5 cellular contexts compared by ENCODE assay signal in the genomic region with DNA sequence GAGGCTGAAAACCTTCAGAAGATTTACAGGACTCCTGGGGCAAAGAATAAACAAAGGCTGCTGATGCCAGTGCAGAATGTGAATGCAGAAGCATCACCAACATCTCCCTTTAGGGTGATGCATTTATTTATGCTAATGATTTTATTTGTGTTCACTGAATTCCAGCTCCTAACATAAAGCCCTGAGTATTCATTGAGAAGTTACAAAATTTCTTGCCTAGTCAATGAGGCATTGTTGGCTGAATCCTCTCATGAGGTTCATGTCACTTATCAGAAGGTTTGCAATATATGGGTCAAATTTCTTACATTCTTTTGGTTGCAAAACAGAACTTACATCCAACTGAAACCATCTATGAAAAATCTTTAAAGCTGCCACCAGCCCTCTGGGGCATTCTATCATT.
"Had no signal": no experiment of that assay in that cellular context is flagged by ENCODE, and none has a peak within 500 bp of the region (broad histone marks: within the 10 kb centered on the region; RNA-seq: fewer than 3 reads in every experiment).

No MANE protein-coding gene starts in this region.

- H3K36me3 Mint-ChIP-seq: IgD-negative memory B cell had no signal

- H3K9me3 Mint-ChIP-seq: IgD-negative memory B cell had no signal

- H3K4me1 Mint-ChIP-seq: IgD-negative memory B cell had no signal

- H3K27ac Mint-ChIP-seq: IgD-negative memory B cell had no signal

- H3K4me3 Mint-ChIP-seq: IgD-negative memory B cell had no signal

- DNase-seq: GOT3, H7, HCEC 1CT, KBM-7 had no signal
